ENCODE assay signal across 27 cellular contexts in the genomic region with DNA sequence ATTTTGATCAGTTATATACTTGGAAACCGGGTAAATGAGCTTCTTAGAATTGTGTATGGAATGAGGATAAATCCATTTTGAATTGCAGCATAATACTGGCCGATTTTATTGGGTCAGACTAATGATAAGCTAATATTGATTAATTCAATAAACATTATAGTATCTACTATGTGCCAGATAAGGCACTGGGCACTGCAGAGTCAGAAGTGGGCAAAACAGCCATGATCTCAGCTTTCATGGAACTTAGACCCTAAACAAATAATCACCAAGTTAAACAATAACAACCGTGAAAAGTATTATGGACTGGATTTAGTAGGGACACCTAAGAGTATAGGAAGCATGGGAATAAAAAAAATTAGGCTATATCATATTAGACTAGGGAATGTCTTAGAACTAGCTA.
"Had no signal": no experiment of that assay in that cellular context is flagged by ENCODE, and none has a peak within 500 bp of the region (broad histone marks: within the 10 kb centered on the region; RNA-seq: fewer than 3 reads in every experiment).

No MANE protein-coding gene starts in this region.

- DNase-seq: head of caudate nucleus; hypothalamus; immature natural killer cell; islet precursor cell; left ventricle myocardium superior; lower lobe of right lung; mammary epithelial cell; mesenchymal stem cell; naive B cell; natural killer cell; nephron progenitor cell; occipital lobe; spleen; stimulated activated CD4-positive, alpha-beta T cell treated with anti-CD3 and anti-CD28 coated beads, Interleukin-4, amount 100 ng/mL, for 24 hours; stimulated activated naive CD4-positive, alpha-beta T cell; tibial artery; trophoblast cell; upper lobe of right lung had no signal

- H3K36me3 ChIP-seq: lower lobe of right lung, neural progenitor cell, neutrophil, right atrium auricular region, spleen, suprapubic skin, thoracic aorta, tibial artery, upper lobe of right lung had no signal

- H3K4me1 ChIP-seq: lower lobe of right lung, neural progenitor cell, right atrium auricular region, spleen, suprapubic skin, tibial artery, upper lobe of right lung had no signal

- H3K27ac ChIP-seq: lower lobe of right lung, neural progenitor cell, neutrophil, right atrium auricular region, skin epidermis, spleen, suprapubic skin, thoracic aorta, tibial artery, upper lobe of right lung had no signal

- H3K27me3 ChIP-seq: neural progenitor cell, neutrophil, right atrium auricular region, spleen, suprapubic skin, tibial artery, upper lobe of right lung had no signal

- H2AFZ ChIP-seq: neural progenitor cell had no signal

- H3K4me3 ChIP-seq: lower lobe of right lung, neural progenitor cell, right atrium auricular region, skin epidermis, spleen, suprapubic skin, thoracic aorta, tibial artery, upper lobe of right lung had no signal

- FAIRE-seq: urothelium cell line had no signal

- H3K4me2 ChIP-seq: neural progenitor cell had no signal

- ATAC-seq: left ventricle myocardium superior; lower lobe of right lung; sciatic nerve; stimulated activated effector memory CD8-positive, alpha-beta T cell treated with anti-CD3 and anti-CD28 coated beads, Interleukin-12 subunit alpha, Interleukin-12 subunit beta, amount 100 ng/mL, for 72 hours; upper lobe of right lung had no signal

- H3K9me3 ChIP-seq: lower lobe of right lung, neutrophil, right atrium auricular region, suprapubic skin, thoracic aorta, tibial artery, upper lobe of right lung had no signal
